In the genomic region with DNA sequence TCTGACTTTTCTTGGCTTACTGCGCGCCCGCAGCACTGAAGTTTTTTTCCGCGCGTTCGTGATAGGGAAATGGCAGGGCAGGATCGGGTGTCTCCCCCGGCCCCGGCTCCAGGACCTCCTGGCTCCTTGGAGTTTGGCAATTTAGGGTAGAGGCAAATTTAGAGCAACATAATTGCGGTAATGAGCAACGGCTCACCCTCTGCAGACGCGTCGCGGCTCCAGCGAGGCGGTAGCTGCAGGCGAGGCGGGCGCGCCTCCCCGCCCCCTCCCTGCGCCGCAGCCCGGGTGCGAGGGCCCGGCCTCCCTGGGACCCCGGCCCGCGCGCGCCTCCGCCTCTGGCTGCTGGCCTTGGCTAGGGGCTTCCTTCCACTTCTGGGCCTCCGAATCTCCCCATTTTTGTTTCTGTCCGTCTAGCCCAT, we compare ENCODE assay signal across 10 cellular contexts. TPM values are rescaled to one million over a fixed set of nuclear protein-coding genes. Genes with fewer than 3 reads are reported as not detected.
DNase-seq lines count a peak whose midpoint lies in the region; ATAC-seq, FAIRE-seq and TF ChIP-seq lines count a peak whose summit lies in the region.
"Had no signal": no experiment of that assay in that cellular context is flagged by ENCODE, and none has a peak within 500 bp of the region (broad histone marks: within the 10 kb centered on the region; RNA-seq: fewer than 3 reads in every experiment).

No MANE protein-coding gene starts in this region.

- DNase-seq in A549 (ENCODE audit: low read depth in 1 of 2, low spot score in 1 of 2) = no peak
- peak; percentile 39 for DNase-seq in GM13977 (ENCODE audit: low spot score)
- no peak for DNase-seq in dorsolateral prefrontal cortex
- no peak for DNase-seq in natural killer cell
- DNase-seq in head of caudate nucleus = no peak
- DNase-seq in activated T-helper 2 cell treated with anti-CD3 and anti-CD28 coated beads, Interferon-gamma antibody, Interleukin-2, Interleukin-4, amounts not matched to agents 10 μg/mL and 5 μg/mL and 100 μg/mL, durations not matched to agents 14 hours and 24 hours and 36 hours (ENCODE audit: low spot score) = no peak
- no peak for DNase-seq in OCI-M1 (lab: John Stamatoyannopoulos, UW)
- DNase-seq: pancreas had no signal

- H3K4me2 ChIP-seq in A549 = peak overlapping the region; percentile 68

- CTCF ChIA-PET in A549 (lab: Yijun Ruan, JAX) = no interaction called here

- peaks cover 72 to 74% of the 10 kb centered on the region in 2 donors for H3K27me3 Mint-ChIP-seq in natural killer cell (ENCODE audit: low read depth in 2 of 2)
- peaks cover 77% of the 10 kb centered on the region for H3K27me3 Mint-ChIP-seq in activated T-helper 2 cell treated with anti-CD3 and anti-CD28 coated beads, Interferon-gamma antibody, Interleukin-2, Interleukin-4, amounts not matched to agents 10 μg/mL and 5 μg/mL and 100 μg/mL, durations not matched to agents 14 hours and 24 hours and 36 hours (ENCODE audit: low read depth)

- in situ Hi-C loops in GM13977 (cut with MboI; ENCODE audit: low pct_unique_long_range_greater_than_20kb, low sequenced_read_pairs, unreplicated experiment) = no loop called here

- peak overlapping the region in 1 of 2 experiments; percentile 67; a peak in 2 of 6 replicates for H3K27ac ChIP-seq in A549
- H3K27ac ChIP-seq in dorsolateral prefrontal cortex = peak overlapping the region in 7 of 59 donors; percentile 7 to 84 (median 46)
- H3K27ac ChIP-seq: pancreas had no signal

- peak overlapping the region; percentile 39 for H3K4me3 ChIP-seq in A549
- H3K4me3 ChIP-seq in dorsolateral prefrontal cortex = peak overlapping the region in 34 of 59 donors; percentile 4 to 71 (median 32)

- TF ChIP-seq CTCF in A549 (IDR thresholded peaks at IDR 0.05) = no peak
- TF ChIP-seq CTCF in GM13977 (IDR thresholded peaks at IDR 0.05; ENCODE audit: extremely low read depth, insufficient read depth, missing control alignments) = no peak
- no peak for TF ChIP-seq CTCF in dorsolateral prefrontal cortex (IDR thresholded peaks at IDR 0.05 in 54 of 56, conservative IDR thresholded peaks at IDR 0.05 in 2 of 56; ENCODE audit: low read depth in 1 of 56, partially characterized antibody in 56 of 56)
- TF ChIP-seq CTCF in natural killer cell (IDR thresholded peaks at IDR 0.05) = no peak

- H3K9me3 ChIP-seq in A549 = no peaks in the 10 kb centered on the region
- H3K9me3 ChIP-seq: pancreas had no signal

- H3K27ac Mint-ChIP-seq in natural killer cell = peak overlapping the region in 1 of 2 donors; percentile 23
- no peak overlapping the region for H3K27ac Mint-ChIP-seq in activated T-helper 2 cell treated with anti-CD3 and anti-CD28 coated beads, Interferon-gamma antibody, Interleukin-2, Interleukin-4, amounts not matched to agents 10 μg/mL and 5 μg/mL and 100 μg/mL, durations not matched to agents 14 hours and 24 hours and 36 hours

- no peak for TF ChIP-seq POLR2A in A549 (IDR thresholded peaks at IDR 0.05; ENCODE audit: low read length)

- no peaks in the 10 kb centered on the region for H3K4me1 ChIP-seq in A549

- no peak for TF ChIP-seq EP300 in A549 (IDR thresholded peaks at IDR 0.05)

- peak overlapping the region; percentile 72 for H3K4me3 Mint-ChIP-seq in natural killer cell
- no peak overlapping the region for H3K4me3 Mint-ChIP-seq in activated T-helper 2 cell treated with anti-CD3 and anti-CD28 coated beads, Interferon-gamma antibody, Interleukin-2, Interleukin-4, amounts not matched to agents 10 μg/mL and 5 μg/mL and 100 μg/mL, durations not matched to agents 14 hours and 24 hours and 36 hours (ENCODE audit: low read depth)

- no peaks in the 10 kb centered on the region for H3K9me3 Mint-ChIP-seq in natural killer cell
- H3K9me3 Mint-ChIP-seq in activated T-helper 2 cell treated with anti-CD3 and anti-CD28 coated beads, Interferon-gamma antibody, Interleukin-2, Interleukin-4, amounts not matched to agents 10 μg/mL and 5 μg/mL and 100 μg/mL, durations not matched to agents 14 hours and 24 hours and 36 hours = no peaks in the 10 kb centered on the region

- peaks cover 32% of the 10 kb centered on the region in 2 donors for H3K4me1 Mint-ChIP-seq in natural killer cell
- H3K4me1 Mint-ChIP-seq in activated T-helper 2 cell treated with anti-CD3 and anti-CD28 coated beads, Interferon-gamma antibody, Interleukin-2, Interleukin-4, amounts not matched to agents 10 μg/mL and 5 μg/mL and 100 μg/mL, durations not matched to agents 14 hours and 24 hours and 36 hours (ENCODE audit: low read depth) = no peaks in the 10 kb centered on the region

- H3K36me3 Mint-ChIP-seq in natural killer cell = no peaks in the 10 kb centered on the region
- H3K36me3 Mint-ChIP-seq in activated T-helper 2 cell treated with anti-CD3 and anti-CD28 coated beads, Interferon-gamma antibody, Interleukin-2, Interleukin-4, amounts not matched to agents 10 μg/mL and 5 μg/mL and 100 μg/mL, durations not matched to agents 14 hours and 24 hours and 36 hours (ENCODE audit: low read depth) = no peaks in the 10 kb centered on the region

- TF ChIP-seq RAD21 in A549 (conservative IDR thresholded peaks at IDR 0.05 in 1 of 2, IDR thresholded peaks at IDR 0.05 in 1 of 2) = no peak

- ATAC-seq in A549 (no peak), natural killer cell (no peak), GM19463 (IDR thresholded peaks at IDR 0.05; ENCODE audit: unreplicated experiment) (no peak)

- WGBS in A549 (ENCODE audit: missing lambda C conversion rate) = 55% methylated on average over 28 of the region's 36 CpGs

- intact Hi-C loops in dorsolateral prefrontal cortex (cut with DNase I) (loop anchor here in 1 of 2 donors (10.0 kb wide), 1 partner anchor 381 kb away; no protein-coding TSS in a partner anchor), natural killer cell (cut with micrococcal nuclease) (no loop called here), head of caudate nucleus (cut with DNase I) (no loop called here)
- intact Hi-C loops in activated T-helper 2 cell treated with anti-CD3 and anti-CD28 coated beads, Interferon-gamma antibody, Interleukin-2, Interleukin-4, amounts not matched to agents 10 μg/mL and 5 μg/mL and 100 μg/mL, durations not matched to agents 14 hours and 24 hours and 36 hours (cut with micrococcal nuclease) = no loop called here

- POLR2A ChIA-PET in A549 (lab: Yijun Ruan, JAX) = no interaction called here

- peaks cover 0 to 100% (median 97%) of the 10 kb centered on the region in 45 donors for H3K27me3 ChIP-seq in dorsolateral prefrontal cortex

- FAIRE-seq in A549 (lab: Jason Lieb, UNC) = no peak
- FAIRE-seq: frontal cortex, pancreas had no signal

TF ChIP-seq in A549, 52 proteins besides CTCF, POLR2A, EP300 and RAD21:
- TF ChIP-seq CBX8 (IDR thresholded peaks at IDR 0.05) = no peak
- TF ChIP-seq, protein P1, sequence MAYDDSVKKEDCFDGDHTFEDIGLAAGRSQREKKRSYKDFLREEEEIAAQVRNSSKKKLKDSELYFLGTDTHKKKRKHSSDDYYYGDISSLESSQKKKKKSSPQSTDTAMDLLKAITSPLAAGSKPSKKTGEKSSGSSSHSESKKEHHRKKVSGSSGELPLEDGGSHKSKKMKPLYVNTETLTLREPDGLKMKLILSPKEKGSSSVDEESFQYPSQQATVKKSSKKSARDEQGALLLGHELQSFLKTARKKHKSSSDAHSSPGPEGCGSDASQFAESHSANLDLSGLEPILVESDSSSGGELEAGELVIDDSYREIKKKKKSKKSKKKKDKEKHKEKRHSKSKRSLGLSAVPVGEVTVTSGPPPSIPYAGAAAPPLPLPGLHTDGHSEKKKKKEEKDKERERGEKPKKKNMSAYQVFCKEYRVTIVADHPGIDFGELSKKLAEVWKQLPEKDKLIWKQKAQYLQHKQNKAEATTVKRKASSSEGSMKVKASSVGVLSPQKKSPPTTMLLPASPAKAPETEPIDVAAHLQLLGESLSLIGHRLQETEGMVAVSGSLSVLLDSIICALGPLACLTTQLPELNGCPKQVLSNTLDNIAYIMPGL (CRISPR knock-in tag; IDR thresholded peaks at IDR 0.05; ENCODE audit: borderline replicate concordance) = no peak
- no peak for TF ChIP-seq KDM5A (IDR thresholded peaks at IDR 0.05)
- no peak for TF ChIP-seq RARB (CRISPR knock-in tag; IDR thresholded peaks at IDR 0.05)
- no peak for TF ChIP-seq SREBF2 (IDR thresholded peaks at IDR 0.05)
- TF ChIP-seq TP53 (CRISPR knock-in tag; IDR thresholded peaks at IDR 0.05) = no peak
- no peak for TF ChIP-seq HOXB13 (CRISPR knock-in tag; IDR thresholded peaks at IDR 0.05; ENCODE audit: low read depth)
- TF ChIP-seq HOXB5 (CRISPR knock-in tag; IDR thresholded peaks at IDR 0.05) = no peak
- no peak for TF ChIP-seq HEYL (CRISPR knock-in tag; IDR thresholded peaks at IDR 0.05)
- no peak for TF ChIP-seq SMC3 (IDR thresholded peaks at IDR 0.05)
- no peak for TF ChIP-seq MAZ (IDR thresholded peaks at IDR 0.05; ENCODE audit: borderline replicate concordance, low read depth, low read length)
- TF ChIP-seq HOXA7 (CRISPR knock-in tag; IDR thresholded peaks at IDR 0.05) = no peak

RNA-seq across cellular contexts. Expression of a gene that starts 6.2 kb away (rescaled TPM):
- polyA plus RNA-seq in A549 (2011; rRNA removed) (1.8 and 2.2 TPM in 2 replicates), A549 (2017; fragmentation: RNase III; extraction: RNeasy Plus Mini Kit Qiagen cat#74134 plus additional on column Dnase treatment) (2.8 to 2.9 TPM (median 2.8 TPM) in 3 replicates)
- polyA plus RNA-seq in A549 (2012; cell fraction: cytosol; rRNA removed) = 5.1 and 8.6 TPM in 2 replicates
- polyA plus RNA-seq in A549 (2012; cell fraction: nucleus; rRNA removed) = 4.3 and 7.6 TPM in 2 replicates
- polyA minus RNA-seq in A549 (2011; rRNA and poly(A)+ RNA removed) = 0.08 and 0.39 TPM in 2 replicates
- total RNA-seq in dorsolateral prefrontal cortex (10 to 100 TPM in 28 of 120 experiments, 1 to 10 TPM in 92; 1.9 to 28.3 (median 6.8) TPM), natural killer cell (not detected)
- not detected in 2 replicates for total RNA-seq in activated T-helper 2 cell treated with anti-CD3 and anti-CD28 coated beads, Interferon-gamma antibody, Interleukin-2, Interleukin-4, amounts not matched to agents 10 μg/mL and 5 μg/mL and 100 μg/mL, durations not matched to agents 14 hours and 24 hours and 36 hours
